8 cellular contexts compared by ENCODE assay signal in the genomic region with DNA sequence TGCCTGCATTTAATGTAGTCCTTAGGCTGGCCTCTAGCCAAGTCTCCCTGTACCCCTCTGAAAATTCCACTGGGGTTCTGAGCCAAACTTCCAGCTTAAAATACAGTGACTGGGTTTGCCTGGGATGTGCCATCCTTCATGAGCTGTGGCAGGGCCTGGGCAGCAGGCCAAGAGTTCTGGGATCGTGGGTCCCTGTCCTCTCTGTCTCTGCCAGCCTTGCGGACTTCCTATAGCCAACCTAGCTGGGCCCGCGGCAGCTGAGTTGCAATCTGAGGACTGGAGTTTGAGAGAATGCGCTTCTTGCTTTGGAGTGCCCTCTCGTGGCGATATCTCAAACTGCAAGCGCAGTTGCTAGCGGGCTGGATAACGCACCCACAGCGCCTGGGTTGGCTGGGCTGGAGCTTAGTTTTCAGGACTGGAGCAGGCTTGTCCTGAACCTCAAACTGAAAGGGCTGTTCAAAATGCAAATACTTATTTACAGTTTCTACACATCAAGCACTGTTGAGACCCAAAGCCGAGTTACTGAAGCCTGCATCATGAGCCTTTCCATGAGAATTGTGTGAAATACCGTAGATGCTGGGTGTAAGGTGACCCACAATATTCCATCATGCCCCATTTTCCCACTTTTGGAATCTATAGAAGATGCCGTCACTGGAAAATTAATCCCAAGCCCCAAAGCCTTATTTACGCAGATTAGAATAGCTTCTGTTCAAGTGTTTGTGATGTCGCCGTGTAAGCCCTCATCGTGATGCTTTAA. TPM values are rescaled to one million over a fixed set of nuclear protein-coding genes. Genes with fewer than 3 reads are reported as not detected.
DNase-seq lines count a peak whose midpoint lies in the region; ATAC-seq and TF ChIP-seq lines count a peak whose summit lies in the region.

No MANE protein-coding gene starts in this region.

- H3K79me2 ChIP-seq in OCI-LY1 (ENCODE audit: insufficient read depth, low read length) = no peaks in the 10 kb centered on the region

- no peak overlapping the region for H3K9ac ChIP-seq in OCI-LY1 (ENCODE audit: low read length)

- H3K9me2 ChIP-seq in OCI-LY1 (ENCODE audit: low read depth, low read length) = no peaks in the 10 kb centered on the region

- no peaks in the 10 kb centered on the region for H3K36me3 Mint-ChIP-seq in CD4-positive, alpha-beta T cell (ENCODE audit: low read depth)
- peaks cover 0 to 8% (median 0%) of the 10 kb centered on the region in 3 donors for H3K36me3 Mint-ChIP-seq in naive thymus-derived CD8-positive, alpha-beta T cell
- no peaks in the 10 kb centered on the region for H3K36me3 Mint-ChIP-seq in stimulated activated effector memory CD8-positive, alpha-beta T cell treated with anti-CD3 and anti-CD28 coated beads, Interleukin-12 subunit alpha, Interleukin-12 subunit beta, amount 100 ng/mL, for 72 hours

- no peaks in the 10 kb centered on the region for H3K4me1 Mint-ChIP-seq in CD4-positive, alpha-beta T cell (ENCODE audit: low read depth)
- H3K4me1 Mint-ChIP-seq in naive thymus-derived CD8-positive, alpha-beta T cell = peaks cover 0 to 2% (median 0%) of the 10 kb centered on the region in 4 donors
- H3K4me1 Mint-ChIP-seq in stimulated activated effector memory CD8-positive, alpha-beta T cell treated with anti-CD3 and anti-CD28 coated beads, Interleukin-12 subunit alpha, Interleukin-12 subunit beta, amount 100 ng/mL, for 72 hours = no peaks in the 10 kb centered on the region

- peaks cover 10% of the 10 kb centered on the region for H3K27me3 Mint-ChIP-seq in CD4-positive, alpha-beta T cell
- H3K27me3 Mint-ChIP-seq in naive thymus-derived CD8-positive, alpha-beta T cell = peaks cover 0 to 19% (median 4%) of the 10 kb centered on the region in 5 donors

- POLR2A ChIA-PET in CD4-positive, alpha-beta T cell (lab: Charles Lee) = interaction anchor here (0.9 to 2.3 kb wide), 9 partner anchors 9 to 110 kb away, joined by 3 to 13 read pairs (median 7); a partner anchor contains a TSS
- POLR2A ChIA-PET in naive thymus-derived CD8-positive, alpha-beta T cell (lab: Charles Lee) = interaction anchor here (1.0 to 1.6 kb wide), 4 partner anchors 38 to 103 kb away, joined by 3 to 6 read pairs (median 5); a partner anchor contains a TSS

- no peaks in the 10 kb centered on the region for H3K4me1 ChIP-seq in OCI-LY1 (ENCODE audit: insufficient read depth, low read length, severe bottlenecking)

- TF ChIP-seq CTCF in CD4-positive, alpha-beta T cell (IDR thresholded peaks at IDR 0.05) = peak; percentile 91
- peak; percentile 97 for TF ChIP-seq CTCF in OCI-LY1 (IDR thresholded peaks at IDR 0.05; ENCODE audit: low read length)

- H3F3A ChIP-seq in OCI-LY1 (ENCODE audit: insufficient read depth, low read length) = no peaks in the 10 kb centered on the region

- H3K9me3 ChIP-seq in CD4-positive, alpha-beta T cell (ENCODE audit: control insufficient read depth, low read length) = peaks cover 9% of the 10 kb centered on the region
- H3K9me3 ChIP-seq in OCI-LY1 (ENCODE audit: low read length) = no peaks in the 10 kb centered on the region

- CTCF ChIA-PET in CD4-positive, alpha-beta T cell (lab: Charles Lee) = interaction anchor here (0.6 to 2.8 kb wide), 24 partner anchors 10 to 197 kb away, joined by 3 to 45 read pairs (median 4); a partner anchor contains a TSS

- no peak overlapping the region for H3K4me3 ChIP-seq in OCI-LY1 (ENCODE audit: low read depth, low read length, poor library complexity, severe bottlenecking)

- peak; percentile 95 for ATAC-seq in CD4-positive, alpha-beta T cell (ENCODE audit: poor library complexity)
- ATAC-seq in GM19351 (IDR thresholded peaks at IDR 0.05; ENCODE audit: unreplicated experiment) = peak; percentile 88
- ATAC-seq in naive thymus-derived CD8-positive, alpha-beta T cell = peak; percentile 91 to 97
- peak; percentile 93 for ATAC-seq in stimulated activated effector memory CD8-positive, alpha-beta T cell treated with anti-CD3 and anti-CD28 coated beads, Interleukin-12 subunit alpha, Interleukin-12 subunit beta, amount 100 ng/mL, for 72 hours

- TF ChIP-seq POLR2A in erythroblast (IDR thresholded peaks at IDR 0.05; ENCODE audit: low read length) = no peak

- no peaks in the 10 kb centered on the region for H3K9me3 Mint-ChIP-seq in CD4-positive, alpha-beta T cell
- H3K9me3 Mint-ChIP-seq in naive thymus-derived CD8-positive, alpha-beta T cell = peaks cover 0 to 11% (median 5%) of the 10 kb centered on the region in 9 donors
- peaks cover 6% of the 10 kb centered on the region for H3K9me3 Mint-ChIP-seq in stimulated activated effector memory CD8-positive, alpha-beta T cell treated with anti-CD3 and anti-CD28 coated beads, Interleukin-12 subunit alpha, Interleukin-12 subunit beta, amount 100 ng/mL, for 72 hours

- no peaks in the 10 kb centered on the region for H4K20me1 ChIP-seq in OCI-LY1 (ENCODE audit: insufficient read depth, low read length)

- H3K27ac ChIP-seq in CD4-positive, alpha-beta T cell (ENCODE audit: low read depth, low read length) = no peak overlapping the region
- H3K27ac ChIP-seq in OCI-LY1 (ENCODE audit: low read depth, low read length, poor library complexity, severe bottlenecking) = no peak overlapping the region

- H3K4me3 Mint-ChIP-seq in CD4-positive, alpha-beta T cell = no peak overlapping the region
- H3K4me3 Mint-ChIP-seq in naive thymus-derived CD8-positive, alpha-beta T cell = no peak overlapping the region
- H3K4me3 Mint-ChIP-seq in stimulated activated effector memory CD8-positive, alpha-beta T cell treated with anti-CD3 and anti-CD28 coated beads, Interleukin-12 subunit alpha, Interleukin-12 subunit beta, amount 100 ng/mL, for 72 hours = no peak overlapping the region

- no peaks in the 10 kb centered on the region for H3K27me3 ChIP-seq in CD4-positive, alpha-beta T cell (ENCODE audit: control insufficient read depth, insufficient read depth, low read length)
- no peaks in the 10 kb centered on the region; the same call in 1 of the 2 replicates for H3K27me3 ChIP-seq in OCI-LY1 (ENCODE audit: insufficient read depth, low read length)

- peak; percentile 70 to 90 (median 80) for DNase-seq in CD4-positive, alpha-beta T cell
- DNase-seq in HT-29 (ENCODE audit: low spot score) (peak; percentile 85), erythroblast (lab: John Stamatoyannopoulos, UW) (peak; percentile 69 to 81)
- DNase-seq in activated CD8-positive, alpha-beta memory T cell treated with anti-CD3 and anti-CD28 coated beads, Interleukin-2, amount 50 U/mL, for 4 hours = peak; percentile 86
- peak; percentile 65 to 88 (median 78) for DNase-seq in naive thymus-derived CD8-positive, alpha-beta T cell
- peak; percentile 90 to 93 for DNase-seq in stimulated activated effector memory CD8-positive, alpha-beta T cell treated with anti-CD3 and anti-CD28 coated beads, Interleukin-12 subunit alpha, Interleukin-12 subunit beta, amount 100 ng/mL, for 72 hours (ENCODE audit: low spot score in 2 of 2)

- no peak overlapping the region for H2AFZ ChIP-seq in OCI-LY1 (ENCODE audit: low read length)

- no peaks in the 10 kb centered on the region for H3K36me3 ChIP-seq in OCI-LY1 (ENCODE audit: insufficient read depth, low read length)

- no peak overlapping the region for H3K4me2 ChIP-seq in OCI-LY1 (ENCODE audit: low read length)

- intact Hi-C loops in CD4-positive, alpha-beta T cell (cut with DNase I, micrococcal nuclease) = loop anchor here (1.0 to 10.0 kb wide), 6 partner anchors 22 to 418 kb away; no protein-coding TSS in a partner anchor

- no peak overlapping the region for H3K27ac Mint-ChIP-seq in CD4-positive, alpha-beta T cell
- no peak overlapping the region for H3K27ac Mint-ChIP-seq in naive thymus-derived CD8-positive, alpha-beta T cell
- H3K27ac Mint-ChIP-seq in stimulated activated effector memory CD8-positive, alpha-beta T cell treated with anti-CD3 and anti-CD28 coated beads, Interleukin-12 subunit alpha, Interleukin-12 subunit beta, amount 100 ng/mL, for 72 hours = no peak overlapping the region

RNA-seq across cellular contexts. Expression of a gene that starts 7.3 kb away (rescaled TPM):
- total RNA-seq in CD4-positive, alpha-beta T cell = 10 to 100 TPM; 21.5 to 22.2 TPM
- 52.3 and 56.9 TPM in 2 replicates for total RNA-seq in HT-29 (2014; rRNA removed; shearing (Covaris generic))
- 10 to 100 TPM; 27.5 to 29.5 TPM for total RNA-seq in naive thymus-derived CD8-positive, alpha-beta T cell
- 10 to 100 TPM; 59.3 to 86.5 (median 64.2) TPM for polyA plus RNA-seq in naive thymus-derived CD8-positive, alpha-beta T cell

RNA-seq across cellular contexts. Expression of a gene that starts 26.2 kb away (rescaled TPM):
- total RNA-seq in CD4-positive, alpha-beta T cell = 1 to 10 TPM; 1.7 to 2.2 TPM
- 481 and 816 TPM in 2 replicates for total RNA-seq in HT-29 (2014; rRNA removed; shearing (Covaris generic))
- 1 to 10 TPM in 1 of 2 experiments, not detected in 1; 1.8 TPM for total RNA-seq in naive thymus-derived CD8-positive, alpha-beta T cell
- not detected for polyA plus RNA-seq in naive thymus-derived CD8-positive, alpha-beta T cell

RNA-seq across cellular contexts. Expression of a gene that starts 37.4 kb away (rescaled TPM):
- 1 to 10 TPM; 3.5 to 4.3 TPM for total RNA-seq in CD4-positive, alpha-beta T cell
- 0.03 and 0.94 TPM in 2 replicates for total RNA-seq in HT-29 (2014; rRNA removed; shearing (Covaris generic))
- total RNA-seq in naive thymus-derived CD8-positive, alpha-beta T cell = 1 to 10 TPM in 1 of 2 experiments, under 1 TPM in 1; 0.52 to 1.5 TPM
- under 1 TPM in 2 of 3 donors, not detected in 1; 0.07 to 0.16 TPM for polyA plus RNA-seq in naive thymus-derived CD8-positive, alpha-beta T cell

RNA-seq across cellular contexts. Expression of a gene that starts 55.6 kb away (rescaled TPM):
- total RNA-seq in CD4-positive, alpha-beta T cell = 10 to 100 TPM; 14.1 to 14.3 TPM
- 9.6 and 12.7 TPM in 2 replicates for total RNA-seq in HT-29 (2014; rRNA removed; shearing (Covaris generic))
- 1 to 10 TPM; 6.9 to 8.4 TPM for total RNA-seq in naive thymus-derived CD8-positive, alpha-beta T cell
- 1 to 10 TPM; 4.3 to 7.9 (median 6.6) TPM for polyA plus RNA-seq in naive thymus-derived CD8-positive, alpha-beta T cell

RNA-seq across cellular contexts. Expression of a gene that starts 55.8 kb away (rescaled TPM):
- 100 to 1,000 TPM; 678 to 711 TPM for total RNA-seq in CD4-positive, alpha-beta T cell
- total RNA-seq in HT-29 (2014; rRNA removed; shearing (Covaris generic)) = 66.9 and 67.7 TPM in 2 replicates
- total RNA-seq in naive thymus-derived CD8-positive, alpha-beta T cell = 100 to 1,000 TPM; 315 to 319 TPM
- polyA plus RNA-seq in naive thymus-derived CD8-positive, alpha-beta T cell = 100 to 1,000 TPM; 185 to 274 (median 244) TPM

Comparison
In these comparisons a context has a peak if more than half of its experiments do, and no peak if none do; other contexts are left out.
1. RNA of a gene that starts 26.2 kb away (total RNA-seq): 481 to 816 TPM in HT-29; 1.7 to 2.2 TPM in CD4-positive, alpha-beta T cell and 1.8 TPM in naive thymus-derived CD8-positive, alpha-beta T cell; every median in the first group is over 100 times any median in the second.
2. Peak in every context shown above with its lines, with median percentiles within 50 percentile points of each other: ATAC-seq and DNase-seq.